In the genomic region with DNA sequence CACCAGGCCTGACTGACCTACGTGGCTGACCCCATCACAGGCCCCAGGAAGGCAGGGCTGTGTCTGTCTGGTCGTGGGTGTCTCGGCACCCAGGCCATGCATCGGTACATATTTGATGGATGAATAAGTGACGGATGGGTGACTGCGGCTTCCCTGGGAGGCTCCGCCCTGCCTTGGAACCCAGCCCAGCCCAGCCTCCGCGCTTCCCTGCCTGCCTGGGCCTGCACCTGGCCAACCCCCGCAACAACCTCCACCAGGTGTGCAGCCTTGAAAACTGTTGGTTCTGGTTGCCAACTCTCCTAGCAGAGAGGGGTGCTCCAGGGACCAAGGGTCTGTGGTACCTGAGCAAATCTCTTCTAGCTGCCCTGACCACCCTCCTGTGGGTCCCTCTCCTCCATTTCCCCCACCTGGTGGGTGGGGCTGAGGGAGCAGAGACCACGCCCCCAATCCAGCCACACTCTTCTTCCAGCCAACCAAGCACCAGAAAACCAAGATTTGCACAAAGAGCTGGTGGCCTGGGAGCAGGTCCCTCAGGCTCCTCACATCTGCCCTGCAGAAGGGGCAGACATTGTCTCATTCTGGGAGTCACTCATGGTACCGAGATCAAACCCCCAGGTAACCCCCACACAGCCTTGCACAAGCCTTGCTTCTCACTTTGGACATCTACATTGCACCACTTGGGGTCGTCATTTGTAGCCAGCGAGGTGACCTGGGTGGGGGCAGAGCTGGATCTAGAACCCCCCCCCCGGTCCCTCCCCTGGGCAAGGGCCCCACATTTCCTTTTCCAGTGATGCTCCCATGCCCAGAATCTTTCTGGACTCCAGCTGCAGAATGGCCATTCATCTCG, we compare ENCODE assay signal across 1 cellular context.
TF ChIP-seq lines count a peak whose summit lies in the region.

No MANE protein-coding gene starts in this region.

TF ChIP-seq in SK-N-SH, 30 proteins besides CTCF, POLR2A, EP300 and RAD21 (continued from another document):
- no peak for TF ChIP-seq ELF1 (IDR thresholded peaks at IDR 0.05)
- TF ChIP-seq, protein P1, sequence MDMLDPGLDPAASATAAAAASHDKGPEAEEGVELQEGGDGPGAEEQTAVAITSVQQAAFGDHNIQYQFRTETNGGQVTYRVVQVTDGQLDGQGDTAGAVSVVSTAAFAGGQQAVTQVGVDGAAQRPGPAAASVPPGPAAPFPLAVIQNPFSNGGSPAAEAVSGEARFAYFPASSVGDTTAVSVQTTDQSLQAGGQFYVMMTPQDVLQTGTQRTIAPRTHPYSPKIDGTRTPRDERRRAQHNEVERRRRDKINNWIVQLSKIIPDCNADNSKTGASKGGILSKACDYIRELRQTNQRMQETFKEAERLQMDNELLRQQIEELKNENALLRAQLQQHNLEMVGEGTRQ (IDR thresholded peaks at IDR 0.05; ENCODE audit: borderline replicate concordance, low read depth, low read length): no peak
- no peak for TF ChIP-seq POLR2AphosphoS5 (IDR thresholded peaks at IDR 0.05; ENCODE audit: low read depth, low read length)
- no peak for TF ChIP-seq SIN3A (IDR thresholded peaks at IDR 0.05; ENCODE audit: borderline replicate concordance, low read depth, low read length)
- TF ChIP-seq GATA2 (CRISPR knock-in tag; IDR thresholded peaks at IDR 0.05): no peak
- no peak for TF ChIP-seq ZBTB33 (IDR thresholded peaks at IDR 0.05; ENCODE audit: borderline replicate concordance, low read depth)
- TF ChIP-seq FOXM1 (IDR thresholded peaks at IDR 0.05; ENCODE audit: low read depth): no peak
- TF ChIP-seq SMC3 (IDR thresholded peaks at IDR 0.05; ENCODE audit: low read depth, low read length): no peak
- no peak for TF ChIP-seq RFX5 (IDR thresholded peaks at IDR 0.05; ENCODE audit: low read length)
